28 cellular contexts compared by ENCODE assay signal in the genomic region with DNA sequence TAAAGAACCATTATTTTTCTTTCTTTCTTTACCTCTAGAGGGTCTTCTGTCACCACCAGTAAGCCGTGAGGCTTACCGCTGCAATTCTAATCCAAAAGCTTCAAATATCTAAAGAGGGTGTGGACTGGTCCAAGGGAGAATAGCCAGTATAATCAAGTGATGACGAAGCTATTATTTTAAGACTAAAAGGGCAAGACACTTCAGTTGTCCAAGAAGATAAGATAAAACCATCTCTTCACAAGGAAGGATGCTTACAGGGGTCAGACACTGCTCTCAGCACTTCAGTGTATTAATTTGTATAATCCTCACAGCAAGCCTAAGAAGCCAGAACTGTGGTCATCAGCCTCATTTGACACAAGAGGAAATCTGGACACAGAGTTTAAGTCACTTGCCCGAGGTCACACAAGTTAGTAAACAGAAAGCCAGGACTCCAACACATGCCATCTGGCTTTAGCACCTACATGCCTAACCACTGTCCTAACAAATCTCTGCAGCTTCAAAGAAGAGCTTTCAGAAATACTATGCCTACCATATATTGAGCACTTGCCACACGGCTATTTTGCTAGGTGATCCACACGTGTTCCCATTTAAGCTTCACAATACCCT. TPM values are rescaled to one million over a fixed set of nuclear protein-coding genes. Genes with fewer than 3 reads are reported as not detected.
"Had no signal": no experiment of that assay in that cellular context is flagged by ENCODE, and none has a peak within 500 bp of the region (broad histone marks: within the 10 kb centered on the region; RNA-seq: fewer than 3 reads in every experiment).

No MANE protein-coding gene starts in this region.

- H3K9ac ChIP-seq: parathyroid adenoma had no signal

- H3K27me3 ChIP-seq: sigmoid colon, vagina had no signal

- H3K36me3 ChIP-seq: left ventricle myocardium inferior, sigmoid colon, thoracic aorta, vagina had no signal

- H3K4me3 Mint-ChIP-seq: activated CD8-positive, alpha-beta T cell treated with anti-CD3 and anti-CD28 coated beads, Interleukin-2, amount 10 ng/mL, durations not matched to agents 7 days and 5 days; activated naive CD4-positive, alpha-beta T cell treated with anti-CD3 and anti-CD28 coated beads, Interleukin-2, amount 50 U/mL, for 24 hours; activated T-helper 1 cell treated with anti-CD3 and anti-CD28 coated beads, Interleukin-12 subunit alpha, Interleukin-12 subunit beta, Interleukin-2, Interleukin-4 antibody, amounts not matched to agents 30 ng/mL and 10 ng/mL and 1 ng/mL, durations not matched to agents 14 hours and 24 hours and 36 hours; brain; dendritic cell treated with granulocyte-macrophage colony-stimulating factor and Interleukin-4, amounts not matched to agents 40 ng/mL and 50 ng/mL, for 4 days; mesothelial cell of epicardium; nephron progenitor cell; type B pancreatic cell had no signal

- FAIRE-seq: TTC549 had no signal

- H3K9me3 ChIP-seq: left ventricle myocardium inferior, sigmoid colon, thoracic aorta, vagina had no signal

- H3K9me3 Mint-ChIP-seq: activated naive CD4-positive, alpha-beta T cell treated with anti-CD3 and anti-CD28 coated beads, Interleukin-2, amount 50 U/mL, for 24 hours; activated T-helper 1 cell treated with anti-CD3 and anti-CD28 coated beads, Interleukin-12 subunit alpha, Interleukin-12 subunit beta, Interleukin-2, Interleukin-4 antibody, amounts not matched to agents 30 ng/mL and 10 ng/mL and 1 ng/mL, durations not matched to agents 14 hours and 24 hours and 36 hours; brain; dendritic cell treated with granulocyte-macrophage colony-stimulating factor and Interleukin-4, amounts not matched to agents 40 ng/mL and 50 ng/mL, for 4 days; mesothelial cell of epicardium; nephron progenitor cell had no signal

- H3K4me1 ChIP-seq: left ventricle myocardium inferior, parathyroid adenoma, vagina had no signal

- ATAC-seq: activated CD4-positive, CD25-positive, alpha-beta regulatory T cell treated with anti-CD3 and anti-CD28 coated beads, Interleukin-2, amount 50 U/mL, for 24 hours; activated CD8-positive, alpha-beta T cell treated with anti-CD3 and anti-CD28 coated beads, Interleukin-2, amount 10 ng/mL, durations not matched to agents 7 days and 5 days; foreskin keratinocyte had no signal

- H3K4me1 Mint-ChIP-seq: brain, nephron progenitor cell had no signal

- H3K27ac ChIP-seq: foreskin keratinocyte, left ventricle myocardium inferior, parathyroid adenoma, sigmoid colon, thoracic aorta, vagina had no signal

- H3K27me3 Mint-ChIP-seq: activated naive CD4-positive, alpha-beta T cell treated with anti-CD3 and anti-CD28 coated beads, Interleukin-2, amount 50 U/mL, for 24 hours; dendritic cell treated with granulocyte-macrophage colony-stimulating factor and Interleukin-4, amounts not matched to agents 40 ng/mL and 50 ng/mL, for 4 days had no signal

- H3K79me2 ChIP-seq: parathyroid adenoma had no signal

- H3K4me3 ChIP-seq: left ventricle myocardium inferior, sigmoid colon, thoracic aorta, vagina had no signal

- H3K27ac Mint-ChIP-seq: activated CD8-positive, alpha-beta T cell treated with anti-CD3 and anti-CD28 coated beads, Interleukin-2, amount 10 ng/mL, durations not matched to agents 7 days and 5 days; brain; dendritic cell treated with granulocyte-macrophage colony-stimulating factor and Interleukin-4, amounts not matched to agents 40 ng/mL and 50 ng/mL, for 4 days; mesothelial cell of epicardium; type B pancreatic cell had no signal

- H3K36me3 Mint-ChIP-seq: activated naive CD4-positive, alpha-beta T cell treated with anti-CD3 and anti-CD28 coated beads, Interleukin-2, amount 50 U/mL, for 24 hours; brain; mesothelial cell of epicardium; type B pancreatic cell had no signal

- DNase-seq: activated CD4-positive, alpha-beta T cell treated with anti-CD3 and anti-CD28 coated beads, Interleukin-2, amount 50 U/mL, for 1 hour; activated CD8-positive, alpha-beta T cell treated with anti-CD3 and anti-CD28 coated beads, Interleukin-2, amount 10 ng/mL, durations not matched to agents 7 days and 5 days; activated gamma-delta T cell treated with Interleukin-2 at 50 U/mL for 16 hours; anterior cingulate cortex; effector CD4-positive, alpha-beta T cell; foreskin keratinocyte; left ventricle myocardium inferior; mammary epithelial cell; nephron progenitor cell; sigmoid colon; stimulated activated CD4-positive, alpha-beta T cell treated with anti-CD3 and anti-CD28 coated beads, Interleukin-2, amount 100 ng/mL, for 48 hours; stimulated activated CD8-positive, alpha-beta memory T cell treated with anti-CD3 and anti-CD28 coated beads, Interleukin-4, amount 100 ng/mL, for 48 hours; stimulated activated naive CD4-positive, alpha-beta T cell; T-helper 1 cell had no signal

- H2AFZ ChIP-seq: parathyroid adenoma had no signal

RNA-seq across cellular contexts. Expression of gene HDC, which starts 14.6 kb away (rescaled TPM):
- total RNA-seq: fibroblast of lung, foreskin keratinocyte, glomerular endothelial cell, kidney epithelial cell, mammary epithelial cell, mesothelial cell of epicardium had no signal
- polyA plus RNA-seq: fibroblast of lung, foreskin keratinocyte, mammary epithelial cell had no signal
